20 cellular contexts compared by ENCODE assay signal in genomic region chr6:137630666-137631065, GRCh38.
"Had no signal": no experiment of that assay in that cellular context is flagged by ENCODE, and none has a peak within 500 bp of the region (broad histone marks: within the 10 kb centered on the region; RNA-seq: fewer than 3 reads in every experiment).

No MANE protein-coding gene starts in this region.

- H3K4me3 ChIP-seq: breast epithelium, heart right ventricle, lower lobe of right lung, sigmoid colon, stomach, thoracic aorta had no signal

- H3K27ac ChIP-seq: epithelial cell of prostate, heart right ventricle, lower lobe of right lung, parathyroid adenoma, sigmoid colon, stomach, thoracic aorta had no signal

- H2AFZ ChIP-seq: parathyroid adenoma had no signal

- H3K27ac Mint-ChIP-seq: activated T-helper 17 cell treated with anti-CD3 and anti-CD28 coated beads, Interleukin-2, amount 50 U/mL, for 72 hours; T-helper 2 cell treated with Interferon-gamma antibody and Interleukin-4, amounts not matched to agents 5 μg/mL and 100 μg/mL, for 36 hours had no signal

- H3K4me1 ChIP-seq: breast epithelium, heart right ventricle, lower lobe of right lung, parathyroid adenoma, sigmoid colon, stomach had no signal

- H3K79me2 ChIP-seq: parathyroid adenoma had no signal

- DNase-seq: activated CD4-positive, CD25-positive, alpha-beta regulatory T cell treated with anti-CD3 and anti-CD28 coated beads, Interleukin-2, amount 50 U/mL, for 72 hours; activated naive CD4-positive, alpha-beta T cell treated with Interleukin-2 at 50 U/mL for 16 hours; activated T-cell treated with anti-CD3 and anti-CD28 coated beads for 4 hours; aorta; dermis blood vessel endothelial cell; effector memory CD8-positive, alpha-beta T cell; heart right ventricle; left colon; lower lobe of right lung; sigmoid colon; stimulated activated CD4-positive, alpha-beta T cell treated with anti-CD3 and anti-CD28 coated beads, Interleukin-12 subunit alpha, Interleukin-12 subunit beta, amount 100 ng/mL, for 4 hours; stimulated activated CD4-positive, alpha-beta T cell treated with anti-CD3 and anti-CD28 coated beads, Interleukin-2, amount 100 ng/mL, for 24 hours; stomach had no signal

- H3K4me1 Mint-ChIP-seq: activated T-helper 17 cell treated with anti-CD3 and anti-CD28 coated beads, Interleukin-2, amount 50 U/mL, for 72 hours; neural crest cell had no signal

- H3K9me3 Mint-ChIP-seq: activated T-helper 17 cell treated with anti-CD3 and anti-CD28 coated beads, Interleukin-2, amount 50 U/mL, for 72 hours; effector memory CD8-positive, alpha-beta T cell; neural crest cell; T-helper 2 cell treated with Interferon-gamma antibody and Interleukin-4, amounts not matched to agents 5 μg/mL and 100 μg/mL, for 36 hours had no signal

- H3K4me3 Mint-ChIP-seq: activated T-helper 17 cell treated with anti-CD3 and anti-CD28 coated beads, Interleukin-2, amount 50 U/mL, for 72 hours; effector memory CD8-positive, alpha-beta T cell; neural crest cell; T-helper 2 cell treated with Interferon-gamma antibody and Interleukin-4, amounts not matched to agents 5 μg/mL and 100 μg/mL, for 36 hours had no signal

- ATAC-seq: effector memory CD8-positive, alpha-beta T cell; heart right ventricle; left colon; lower lobe of right lung had no signal

- H3K36me3 ChIP-seq: breast epithelium, heart right ventricle, lower lobe of right lung, sigmoid colon, stomach, thoracic aorta had no signal

- H3K27me3 ChIP-seq: breast epithelium, sigmoid colon, stomach had no signal

- H3K9me3 ChIP-seq: breast epithelium, heart right ventricle, lower lobe of right lung, sigmoid colon, stomach, thoracic aorta had no signal
